In genomic region chr18:55221577-55221976, GRCh38 we compare ENCODE assay signal across 1 cellular context.
TF ChIP-seq lines count a peak whose summit lies in the region.

No MANE protein-coding gene starts in this region.

TF ChIP-seq in GM23338, 12 proteins besides CTCF, POLR2A, EP300 and RAD21 (continued from another document):
- TF ChIP-seq ZNF462 (CRISPR knock-in tag; IDR thresholded peaks at IDR 0.05) (no peak), NANOG (IDR thresholded peaks at IDR 0.05; ENCODE audit: borderline replicate concordance) (no peak), ZNF114 (CRISPR knock-in tag; IDR thresholded peaks at IDR 0.05) (no peak), ETS1 (IDR thresholded peaks at IDR 0.05) (no peak)
